In genomic region chrX:140764401-140764919, GRCh38 we compare ENCODE assay signal across 8 cellular contexts. TPM values are rescaled to one million over a fixed set of nuclear protein-coding genes. Genes with fewer than 3 reads are reported as not detected.
DNase-seq lines count a peak whose midpoint lies in the region; ATAC-seq, FAIRE-seq and TF ChIP-seq lines count a peak whose summit lies in the region.

No MANE protein-coding gene starts in this region.

- H3K27ac ChIP-seq in HUES6 (ENCODE audit: low read depth, low read length) (no peak overlapping the region), left lung (peak overlapping the region in 1 of 2 donors; percentile 57), transverse colon (no peak overlapping the region)

- H3K4me1 ChIP-seq in HUES6 (ENCODE audit: control insufficient read depth, insufficient read depth, low read length) (peaks cover 16% of the 10 kb centered on the region), left lung (no peaks in the 10 kb centered on the region), transverse colon (peaks cover 0 to 4% (median 0%) of the 10 kb centered on the region in 4 donors)

- no peaks in the 10 kb centered on the region for H3K36me3 ChIP-seq in HUES6 (ENCODE audit: control insufficient read depth, insufficient read depth, low read length)
- no peaks in the 10 kb centered on the region for H3K36me3 ChIP-seq in bronchial epithelial cell (ENCODE audit: control insufficient read depth, insufficient read depth, low read length)
- no peaks in the 10 kb centered on the region for H3K36me3 ChIP-seq in left lung
- no peaks in the 10 kb centered on the region for H3K36me3 ChIP-seq in transverse colon

- TF ChIP-seq EP300 in transverse colon (IDR thresholded peaks at IDR 0.05; ENCODE audit: low read depth), result no peak

- 46% methylated on average over 31 of the region's 31 CpGs; no CpG with 5 or more reads in 1 of the 2 donors for WGBS in transverse colon (ENCODE audit: low coverage in 1 of 2), 2 donors

- peak overlapping the region; percentile 80 for H3K9ac ChIP-seq in HUES6 (ENCODE audit: low read length)

- ATAC-seq in left lung, result peak; percentile 79

- H3K4me3 ChIP-seq in HUES6 (ENCODE audit: low read depth, low read length) (peak overlapping the region; percentile 70), bronchial epithelial cell (ENCODE audit: low read depth, low read length) (peak overlapping the region; percentile 17), left lung (peak overlapping the region; percentile 24), transverse colon (peak overlapping the region in 3 of 4 donors; percentile 5 to 23 (median 6))

- TF ChIP-seq POLR2A in transverse colon (IDR thresholded peaks at IDR 0.05), result no peak

- in situ Hi-C loops in transverse colon (cut with MboI; ENCODE audit: low pct_ligation_motif_present in 1 of 4, low pct_unique_long_range_greater_than_20kb in 1 of 4, low sequenced_read_pairs in 3 of 4), result no loop called here

- peaks cover 12% of the 10 kb centered on the region; the same call in 1 of the 2 replicates for H3K27me3 ChIP-seq in HUES6 (ENCODE audit: control insufficient read depth, insufficient read depth, low read length)
- peaks cover 4% of the 10 kb centered on the region for H3K27me3 ChIP-seq in bronchial epithelial cell (ENCODE audit: control insufficient read depth, insufficient read depth, low read length)
- peaks cover 3 to 24% of the 10 kb centered on the region in 2 donors for H3K27me3 ChIP-seq in left lung
- peaks cover 12% of the 10 kb centered on the region for H3K27me3 ChIP-seq in transverse colon

- no peak for FAIRE-seq in bronchial epithelial cell (lab: Jason Lieb, UNC)

- DNase-seq in AG08395 (ENCODE audit: low spot score) (peak; percentile 61), bronchial epithelial cell (ENCODE audit: low read depth) (no peak), left lung (peak; percentile 50 to 55), transverse colon (no peak), NCI-H146 (lab: John Stamatoyannopoulos, UW) (no peak), NK-92 (lab: John Stamatoyannopoulos, UW; ENCODE audit: unreplicated experiment) (no peak), NCI-H446 (lab: John Stamatoyannopoulos, UW) (no peak)

- H3K9me3 ChIP-seq in HUES6 (ENCODE audit: control insufficient read depth, insufficient read depth, low read depth, low read length) (no peaks in the 10 kb centered on the region), left lung (no peaks in the 10 kb centered on the region), transverse colon (no peaks in the 10 kb centered on the region)

- TF ChIP-seq CTCF in bronchial epithelial cell (IDR thresholded peaks at IDR 0.05; ENCODE audit: insufficient read depth, low read length, severe bottlenecking), result no peak
- no peak for TF ChIP-seq CTCF in left lung (IDR thresholded peaks at IDR 0.05)
- TF ChIP-seq CTCF in transverse colon (IDR thresholded peaks at IDR 0.05), result no peak

- intact Hi-C loops in left lung (cut with DNase I), result no loop called here
- intact Hi-C loops in transverse colon (cut with DNase I; ENCODE audit: low total_unique reads), result no loop called here

RNA-seq across cellular contexts. Expression of gene LINC00632, which starts 54.9 kb away (rescaled TPM):
- total RNA-seq in bronchial epithelial cell, result 0.26 and 0.53 TPM in 2 replicates
- 100 to 1,000 TPM; 159 to 458 TPM for total RNA-seq in left lung
- 100 to 1,000 TPM in 1 of 4 donors, 10 to 100 TPM in 2, 1 to 10 TPM in 1; 10.0 to 164 (median 19.0) TPM for total RNA-seq in transverse colon

Comparison
In these comparisons a context has a peak if more than half of its experiments do, and no peak if none do; other contexts are left out.
1. DNase-seq: peak in AG08395 (single experiment) and left lung (2 of 2); none in bronchial epithelial cell (single experiment), transverse colon (single experiment), NCI-H146 (single experiment), NK-92 (single experiment) and NCI-H446 (0 of 2).
2. H3K4me3 ChIP-seq: peak in every context shown above with its lines; median percentile 70 in HUES6; 24 in left lung; 17 in bronchial epithelial cell; 6 in transverse colon.